Comparison of ENCODE assay signal across 1 cellular context in the genomic region with DNA sequence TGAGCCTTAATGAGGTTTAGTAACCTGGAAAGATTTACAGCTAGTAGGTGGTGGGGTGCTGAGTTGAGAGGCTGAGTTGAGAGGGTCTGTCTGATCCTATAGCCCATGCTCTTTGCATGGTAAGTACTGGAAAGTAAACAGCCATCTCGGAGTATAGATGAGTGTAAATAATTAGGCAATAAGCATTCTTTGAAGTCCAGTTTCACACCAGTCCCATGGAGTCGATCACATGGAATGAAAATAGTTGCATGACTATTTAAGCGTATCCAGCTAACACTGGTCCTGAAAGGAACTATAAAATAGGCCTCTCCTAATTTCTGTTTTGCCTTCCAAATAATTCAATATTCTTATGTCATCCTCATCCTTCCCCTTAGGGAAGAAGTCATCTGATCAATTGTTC.
TF ChIP-seq lines count a peak whose summit lies in the region.

No MANE protein-coding gene starts in this region.

TF ChIP-seq in A549, 52 proteins besides CTCF, POLR2A, EP300 and RAD21 (continued from another document):
- no peak for TF ChIP-seq KDM5A (IDR thresholded peaks at IDR 0.05)
